8 cellular contexts compared by ENCODE assay signal in the genomic region with DNA sequence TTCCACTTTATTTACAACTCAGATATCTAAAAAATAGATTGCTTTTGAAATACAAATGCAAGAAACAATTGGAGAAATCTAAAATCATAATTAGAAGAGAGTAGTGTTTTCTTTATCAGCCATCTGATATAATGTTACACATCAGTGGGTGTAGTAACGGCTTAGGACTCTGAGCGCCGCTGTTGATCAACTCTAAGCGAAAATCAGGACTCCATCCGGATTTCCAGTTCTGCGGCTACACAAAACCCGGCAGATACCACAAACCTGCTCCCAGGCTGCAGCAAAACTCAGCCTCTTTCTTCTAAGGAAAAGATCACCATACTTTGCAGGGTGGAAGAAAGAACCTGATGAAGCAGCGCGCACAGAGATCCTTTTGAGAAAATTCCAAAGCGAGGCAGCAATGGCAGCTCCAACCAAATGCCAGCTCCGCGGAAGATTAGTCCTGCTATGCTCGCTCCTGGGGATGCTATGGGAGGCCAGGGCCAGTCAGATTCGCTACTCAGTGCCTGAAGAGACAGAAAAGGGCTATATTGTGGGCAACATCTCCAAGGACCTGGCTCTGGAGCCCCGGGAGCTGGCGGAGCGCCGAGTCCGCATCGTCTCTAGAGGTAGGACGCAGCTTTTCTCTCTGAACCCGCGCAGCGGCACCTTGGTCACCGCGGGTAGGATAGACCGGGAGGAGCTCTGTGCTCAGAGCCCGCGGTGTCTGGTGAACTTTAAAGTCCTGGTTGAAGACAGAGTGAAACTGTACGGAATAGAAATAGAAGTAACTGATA. TPM values are rescaled to one million over a fixed set of nuclear protein-coding genes. Genes with fewer than 3 reads are reported as not detected.
DNase-seq lines count a peak whose midpoint lies in the region; ATAC-seq and TF ChIP-seq lines count a peak whose summit lies in the region.

A gene (plus strand): TSS at position 226 of the 776 bp plus-strand sequence. CDS start 175 bp downstream, at position 401.

- TF ChIP-seq CTCF in DND-41 (IDR thresholded peaks at IDR 0.05; ENCODE audit: borderline replicate concordance, extremely low read depth, low read length, poor library complexity, severe bottlenecking) (peak; percentile 65), epithelial cell of proximal tubule (conservative IDR thresholded peaks at IDR 0.05; ENCODE audit: low read depth, low read length) (peak; percentile 45)

- DNase-seq in DND-41, result peak; percentile 27
- DNase-seq in Karpas-422, result no peak
- no peak for DNase-seq in epithelial cell of proximal tubule (ENCODE audit: low read depth)
- DNase-seq in DMS153 (lab: John Stamatoyannopoulos, UW), result no peak
- no peak for DNase-seq in middle frontal gyrus (ENCODE audit: extremely low spot score, low spot score)
- DNase-seq in cortex of kidney (lab: John Stamatoyannopoulos, UW), result no peak

- H2AFZ ChIP-seq in DND-41 (ENCODE audit: low read depth, low read length) (peak within 1 kb of the TSS; percentile 51), Karpas-422 (ENCODE audit: low read length) (no peak within 1 kb of the TSS)

- H3K4me3 ChIP-seq in DND-41 (ENCODE audit: low read depth in 1 of 2, low read length in 2 of 2) (peak within 1 kb of the TSS in 1 of 2 experiments; percentile 32; a peak in 1 of 4 replicates), Karpas-422 (ENCODE audit: low read length) (no peak within 1 kb of the TSS), epithelial cell of proximal tubule (ENCODE audit: low read depth, low read length) (peak within 1 kb of the TSS; percentile 32), rectal smooth muscle tissue (ENCODE audit: low read length) (peak within 1 kb of the TSS; percentile 40)

- H3K27ac ChIP-seq in DND-41 (ENCODE audit: low read length), result no peak within 1 kb of the TSS
- H3K27ac ChIP-seq in Karpas-422 (ENCODE audit: low read length), result no peak within 1 kb of the TSS
- H3K27ac ChIP-seq in rectal smooth muscle tissue (ENCODE audit: low read depth, low read length), result no peak within 1 kb of the TSS

- ATAC-seq in DND-41 (ENCODE audit: insufficient read depth, low read depth) (0 out of 3 replicates have a peak, but pooled peaks have one; percentile 45), GM18505 (IDR thresholded peaks at IDR 0.05; ENCODE audit: unreplicated experiment) (no peak)

- H3K4me1 ChIP-seq in DND-41 (ENCODE audit: insufficient read depth, low read length), result no peaks in the 10 kb centered on the region
- no peaks in the 10 kb centered on the region for H3K4me1 ChIP-seq in Karpas-422 (ENCODE audit: low read length)
- H3K4me1 ChIP-seq in rectal smooth muscle tissue (ENCODE audit: control insufficient read depth, insufficient read depth, low read length), result no peaks in the 10 kb centered on the region

- H3K9me3 ChIP-seq in DND-41 (ENCODE audit: insufficient read depth, low read length, severe bottlenecking), result no peaks in the 10 kb centered on the region
- H3K9me3 ChIP-seq in Karpas-422 (ENCODE audit: low read length), result peaks cover 23% of the 10 kb centered on the region

- H3K79me2 ChIP-seq in DND-41 (ENCODE audit: insufficient read depth, low read length), result no peaks in the 10 kb centered on the region
- H3K79me2 ChIP-seq in Karpas-422 (ENCODE audit: low read length), result peaks cover 54% of the 10 kb centered on the region

- H3K4me2 ChIP-seq in DND-41 (ENCODE audit: insufficient read depth, low read length), result peak within 1 kb of the TSS; percentile 42; the same call in 1 of the 2 replicates
- H3K4me2 ChIP-seq in Karpas-422 (ENCODE audit: low read depth, low read length, poor library complexity, severe bottlenecking), result no peak within 1 kb of the TSS

- no peak for TF ChIP-seq POLR2A in GM18505 (IDR thresholded peaks at IDR 0.05; ENCODE audit: borderline replicate concordance, extremely low read depth, insufficient read depth, insufficient read length)

- H3K36me3 ChIP-seq in DND-41 (ENCODE audit: insufficient read depth, low read length), result no peaks in the 10 kb centered on the region
- H3K36me3 ChIP-seq in Karpas-422 (ENCODE audit: insufficient read depth, low read length), result peaks cover 29% of the 10 kb centered on the region
- no peaks in the 10 kb centered on the region for H3K36me3 ChIP-seq in rectal smooth muscle tissue (ENCODE audit: control insufficient read depth, insufficient read depth, low read length)

- no peak within 1 kb of the TSS for H3K9ac ChIP-seq in DND-41 (ENCODE audit: low read depth, low read length)
- H3K9ac ChIP-seq in Karpas-422 (ENCODE audit: low read length), result no peak within 1 kb of the TSS
- H3K9ac ChIP-seq in rectal smooth muscle tissue (ENCODE audit: low read length), result no peak within 1 kb of the TSS

- no peaks in the 10 kb centered on the region for H3K9me2 ChIP-seq in Karpas-422 (replicated peaks; ENCODE audit: insufficient read depth, low read length)

- no peaks in the 10 kb centered on the region for H4K20me1 ChIP-seq in DND-41 (ENCODE audit: insufficient read depth, low read length)
- H4K20me1 ChIP-seq in Karpas-422 (ENCODE audit: insufficient read depth, low read depth, low read length), result no peaks in the 10 kb centered on the region

- H3K27me3 ChIP-seq in DND-41 (ENCODE audit: insufficient read depth, low read length, poor library complexity) (no peaks in the 10 kb centered on the region), Karpas-422 (ENCODE audit: low read length) (no peaks in the 10 kb centered on the region), rectal smooth muscle tissue (ENCODE audit: control insufficient read depth, insufficient read depth, low read length) (no peaks in the 10 kb centered on the region)

RNA-seq across cellular contexts. Expression of the gene that starts here (rescaled TPM):
- 13.0 and 15.7 TPM in 2 replicates for total RNA-seq in Karpas-422 (2014; rRNA removed; shearing (Covaris generic); ENCODE audit: low replicate concordance)
- 1.1 and 1.9 TPM in 2 replicates for total RNA-seq in epithelial cell of proximal tubule
